ENCODE assay signal across 20 cellular contexts in genomic region chr16:66273036-66273435, GRCh38.
"Had no signal": no experiment of that assay in that cellular context is flagged by ENCODE, and none has a peak within 500 bp of the region (broad histone marks: within the 10 kb centered on the region; RNA-seq: fewer than 3 reads in every experiment).

No MANE protein-coding gene starts in this region.

- H3K36me3 ChIP-seq: colonic mucosa, heart left ventricle, left ventricle myocardium inferior, lower lobe of right lung, neutrophil, spleen, tibial nerve had no signal

- H3K27ac Mint-ChIP-seq: memory B cell; nephron progenitor cell; stimulated activated memory B cell treated with anti-CD40 and anti-IgM and Interleukin-4, amounts not matched to agents 10 μg/mL and 1 μg/mL and 100 μg/mL, for 72 hours had no signal

- ATAC-seq: heart left ventricle; lower lobe of right lung; stimulated activated memory B cell treated with anti-CD40 and anti-IgM and Interleukin-4, amounts not matched to agents 10 μg/mL and 1 μg/mL and 100 μg/mL, for 72 hours; stimulated activated naive CD8-positive, alpha-beta T cell treated with anti-CD3 and anti-CD28 coated beads, Interleukin-15, amount 100 ng/mL, for 72 hours had no signal

- H3K4me3 Mint-ChIP-seq: memory B cell; nephron progenitor cell; stimulated activated memory B cell treated with anti-CD40 and anti-IgM and Interleukin-4, amounts not matched to agents 10 μg/mL and 1 μg/mL and 100 μg/mL, for 72 hours; stimulated activated naive CD8-positive, alpha-beta T cell treated with anti-CD3 and anti-CD28 coated beads, Interleukin-15, amount 100 ng/mL, for 72 hours had no signal

- H3K27ac ChIP-seq: colonic mucosa, heart left ventricle, left ventricle myocardium inferior, lower lobe of right lung, neutrophil, spleen, testis, tibial nerve had no signal

- H3K4me3 ChIP-seq: colonic mucosa, heart left ventricle, left ventricle myocardium inferior, lower lobe of right lung, spleen, testis, tibial nerve had no signal

- H3K36me3 Mint-ChIP-seq: memory B cell; stimulated activated memory B cell treated with anti-CD40 and anti-IgM and Interleukin-4, amounts not matched to agents 10 μg/mL and 1 μg/mL and 100 μg/mL, for 72 hours had no signal

- H3K9me3 Mint-ChIP-seq: stimulated activated naive CD8-positive, alpha-beta T cell treated with anti-CD3 and anti-CD28 coated beads, Interleukin-15, amount 100 ng/mL, for 72 hours had no signal

- DNase-seq: effector CD8-positive, alpha-beta T cell; heart left ventricle; hypothalamus; left ventricle myocardium inferior; lower lobe of right lung; naive B cell; nephron progenitor cell; spleen; stimulated activated CD4-positive, alpha-beta T cell treated with anti-CD3 and anti-CD28 coated beads, Interleukin-15, amount 100 ng/mL, for 24 hours; stimulated activated CD4-positive, alpha-beta T cell treated with anti-CD3 and anti-CD28 coated beads, Interleukin-1b, Interleukin-23, amount 100 ng/mL, for 48 hours; stimulated activated CD4-positive, alpha-beta T cell treated with anti-CD3 and anti-CD28 coated beads, Interleukin-4, amount 100 ng/mL, for 24 hours; stimulated activated naive CD8-positive, alpha-beta T cell treated with anti-CD3 and anti-CD28 coated beads, Interleukin-15, amount 100 ng/mL, for 72 hours; testis had no signal

- H3K27me3 ChIP-seq: colonic mucosa, testis, tibial nerve had no signal

- H3K4me1 Mint-ChIP-seq: stimulated activated memory B cell treated with anti-CD40 and anti-IgM and Interleukin-4, amounts not matched to agents 10 μg/mL and 1 μg/mL and 100 μg/mL, for 72 hours had no signal

- H3K9me3 ChIP-seq: colonic mucosa, lower lobe of right lung, neutrophil, testis had no signal

- H3K4me1 ChIP-seq: testis had no signal

- FAIRE-seq: frontal cortex, keratinocyte had no signal
